8 cellular contexts compared by ENCODE assay signal in the genomic region with DNA sequence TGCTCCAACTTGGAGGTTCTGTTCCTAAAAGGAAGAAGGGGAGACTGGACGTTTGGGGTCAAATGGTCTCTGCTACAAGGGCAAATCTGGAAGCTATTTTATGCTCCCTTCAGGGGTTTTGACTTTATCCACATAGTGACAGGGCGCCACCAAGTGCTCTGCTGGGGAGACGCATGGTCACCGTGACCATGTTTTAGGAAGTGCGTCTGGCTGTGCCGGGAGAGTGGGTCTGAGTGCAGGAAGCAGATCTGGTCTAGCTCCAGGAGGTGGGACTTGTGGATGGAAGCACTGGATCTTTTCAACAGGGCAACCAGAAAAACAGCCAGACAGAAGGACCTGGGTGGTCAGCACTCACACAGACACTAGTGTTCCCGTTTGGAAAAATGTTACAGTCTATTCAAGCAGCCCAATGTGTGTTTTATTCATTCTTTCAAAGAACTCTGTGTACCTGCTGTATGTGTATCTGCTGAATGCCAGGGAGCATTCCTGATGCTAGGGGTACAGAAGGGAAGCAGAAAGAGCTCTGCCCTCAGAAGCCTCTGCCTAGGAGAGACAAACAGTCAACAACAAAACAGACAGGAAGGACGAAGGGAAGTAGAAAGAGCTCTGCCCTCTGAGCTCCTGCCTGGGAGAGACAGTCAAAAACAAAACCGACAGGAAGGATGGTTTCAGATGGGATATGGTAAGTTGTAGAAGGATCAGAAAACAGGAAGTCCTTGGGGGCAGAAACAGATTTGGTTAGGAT. TPM values are rescaled to one million over a fixed set of nuclear protein-coding genes. Genes with fewer than 3 reads are reported as not detected.
DNase-seq lines count a peak whose midpoint lies in the region; ATAC-seq and TF ChIP-seq lines count a peak whose summit lies in the region.

No MANE protein-coding gene starts in this region.

- no peaks in the 10 kb centered on the region for H3K27me3 Mint-ChIP-seq in naive B cell

- H3K27ac ChIP-seq in esophagus squamous epithelium, result peak overlapping the region; percentile 62 to 96 (median 65)

- intact Hi-C loops in esophagus squamous epithelium (cut with DNase I), result no loop called here

- H3K27me3 ChIP-seq in NT2/D1 (ENCODE audit: insufficient read depth, insufficient read length) (no peaks in the 10 kb centered on the region), esophagus squamous epithelium (no peaks in the 10 kb centered on the region)

- no peaks in the 10 kb centered on the region for H3K36me3 Mint-ChIP-seq in naive B cell

- H3K9me3 ChIP-seq in NT2/D1 (ENCODE audit: insufficient read depth, low read length) (no peaks in the 10 kb centered on the region), esophagus squamous epithelium (no peaks in the 10 kb centered on the region)

- H3K4me3 ChIP-seq in NT2/D1 (ENCODE audit: insufficient read length, low read depth) (no peak overlapping the region), esophagus squamous epithelium (peak overlapping the region in 1 of 4 donors; percentile 1)

- peak; percentile 89 for DNase-seq in AG20443 (ENCODE audit: low spot score)
- no peak for DNase-seq in NT2/D1 (ENCODE audit: low read depth, low spot score)
- DNase-seq in activated T-cell treated with anti-CD3 and anti-CD28 coated beads for 4 hours, result peak; percentile 38
- no peak for DNase-seq in esophagus squamous epithelium (lab: John Stamatoyannopoulos, UW)
- DNase-seq in naive B cell, result peak; percentile 46
- peak; percentile 65 for DNase-seq in superior temporal gyrus (ENCODE audit: extremely low spot score)

- H3K27ac Mint-ChIP-seq in naive B cell, result peak overlapping the region in 4 of 6 donors; percentile 7 to 93 (median 34)

- TF ChIP-seq CTCF in esophagus squamous epithelium (IDR thresholded peaks at IDR 0.05), result peak; percentile 56 to 80 (median 74)

- no peak for TF ChIP-seq POLR2A in esophagus squamous epithelium (IDR thresholded peaks at IDR 0.05)

- H3K4me1 Mint-ChIP-seq in naive B cell, result peaks cover 13 to 16% (median 15%) of the 10 kb centered on the region in 3 donors

- peak overlapping the region in 5 of 8 donors; percentile 32 to 85 (median 34) for H3K4me3 Mint-ChIP-seq in naive B cell

- no peaks in the 10 kb centered on the region for H3K9me3 Mint-ChIP-seq in naive B cell

- WGBS in esophagus squamous epithelium, 2 donors, result 5 to 12% methylated on average over 9 of the region's 9 CpGs

- H3K9ac ChIP-seq in NT2/D1 (ENCODE audit: insufficient read length, low read depth), result peak overlapping the region; percentile 4

- ATAC-seq in GM18873 (IDR thresholded peaks at IDR 0.05; ENCODE audit: low FRiP score, unreplicated experiment), result peak; percentile 74
- ATAC-seq in HG03378 (IDR thresholded peaks at IDR 0.05; ENCODE audit: unreplicated experiment), result peak; percentile 85
- peak; percentile 89 to 94 for ATAC-seq in naive B cell (ENCODE audit: low read depth in 2 of 2)

- peaks cover 27% of the 10 kb centered on the region for H3K36me3 ChIP-seq in NT2/D1 (ENCODE audit: insufficient read depth, insufficient read length, low read length)
- H3K36me3 ChIP-seq in esophagus squamous epithelium, result peaks cover 7 to 32% (median 7%) of the 10 kb centered on the region in 3 donors

- peaks cover 5% of the 10 kb centered on the region for H3K4me1 ChIP-seq in NT2/D1 (ENCODE audit: insufficient read depth, insufficient read length)
- peaks cover 22 to 76% (median 49%) of the 10 kb centered on the region in 3 donors for H3K4me1 ChIP-seq in esophagus squamous epithelium

RNA-seq across cellular contexts. Expression of a gene that starts 14.3 kb away (rescaled TPM):
- total RNA-seq in esophagus squamous epithelium, result 100 to 1,000 TPM; 121 to 235 (median 164) TPM
- polyA plus RNA-seq in naive B cell (ENCODE audit: low read depth in 6 of 6), result 10 to 100 TPM in 5 of 6 donors, 1 to 10 TPM in 1; 9.9 to 18.6 (median 13.0) TPM

Comparison
In these comparisons a context has a peak if more than half of its experiments do, and no peak if none do; other contexts are left out.
1. DNase-seq: peak in AG20443 (single experiment), activated T-cell treated with anti-CD3 and anti-CD28 coated beads for 4 hours (single experiment), naive B cell (single experiment) and superior temporal gyrus (single experiment); none in NT2/D1 (single experiment) and esophagus squamous epithelium (single experiment).
2. Peak in every context shown above with its lines, with median percentiles within 50 percentile points of each other: ATAC-seq.